12 cellular contexts compared by ENCODE assay signal in the genomic region with DNA sequence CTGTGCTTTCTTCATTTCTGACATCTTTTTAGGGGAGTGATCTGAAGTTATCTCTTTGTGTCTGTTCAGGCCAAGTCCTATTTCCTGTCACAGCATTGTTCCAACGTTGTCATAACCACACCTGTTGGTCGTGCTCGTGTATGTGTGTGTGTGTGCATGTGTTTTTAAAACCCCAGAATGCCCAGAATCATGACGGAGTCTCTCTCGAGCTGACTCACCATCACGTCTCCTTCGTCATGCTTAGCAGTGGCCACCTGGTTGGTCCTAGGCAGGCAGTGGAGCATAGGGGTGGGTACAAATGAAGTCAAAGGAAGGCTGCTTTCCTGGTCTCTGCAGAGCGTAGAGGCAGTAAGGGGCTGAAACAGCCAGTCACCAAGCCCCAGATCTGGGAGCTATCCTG.
DNase-seq lines count a peak whose midpoint lies in the region; ATAC-seq and TF ChIP-seq lines count a peak whose summit lies in the region.
"Had no signal": no experiment of that assay in that cellular context is flagged by ENCODE, and none has a peak within 500 bp of the region (broad histone marks: within the 10 kb centered on the region; RNA-seq: fewer than 3 reads in every experiment).

No MANE protein-coding gene starts in this region.

- no peak overlapping the region for H3K4me3 Mint-ChIP-seq in activated T-helper 17 cell treated with anti-CD3 and anti-CD28 coated beads, Interleukin-2, amount 50 U/mL, for 72 hours
- no peak overlapping the region for H3K4me3 Mint-ChIP-seq in mesothelial cell of epicardium
- H3K4me3 Mint-ChIP-seq: activated naive CD4-positive, alpha-beta T cell treated with anti-CD3 and anti-CD28 coated beads, Interleukin-2, amount 10 ng/mL, durations not matched to agents 7 days and 5 days had no signal

- no peaks in the 10 kb centered on the region for H3K36me3 Mint-ChIP-seq in activated T-helper 17 cell treated with anti-CD3 and anti-CD28 coated beads, Interleukin-2, amount 50 U/mL, for 72 hours (ENCODE audit: low read depth)
- H3K36me3 Mint-ChIP-seq in mesothelial cell of epicardium: peaks cover 19% of the 10 kb centered on the region
- H3K36me3 Mint-ChIP-seq: activated naive CD4-positive, alpha-beta T cell treated with anti-CD3 and anti-CD28 coated beads, Interleukin-2, amount 10 ng/mL, durations not matched to agents 7 days and 5 days had no signal

- H3K4me1 ChIP-seq in HEK293 (ENCODE audit: control insufficient read depth, insufficient read depth, low read length) (0 out of 2 replicates have a peak, but pooled peaks cover 4% of the 10 kb centered on the region), osteoblast (ENCODE audit: insufficient read depth, low read length) (peaks cover 14% of the 10 kb centered on the region), stomach (peaks cover 0 to 8% (median 0%) of the 10 kb centered on the region in 4 donors)
- H3K4me1 ChIP-seq: SJCRH30 had no signal

- H3K9me3 ChIP-seq in HEK293 (ENCODE audit: control insufficient read depth, insufficient read depth, low read depth, low read length) (no peaks in the 10 kb centered on the region), osteoblast (ENCODE audit: low read depth, low read length) (no peaks in the 10 kb centered on the region), stomach (no peaks in the 10 kb centered on the region)
- H3K9me3 ChIP-seq: BLaER1, SJCRH30 had no signal

- H3K4me1 Mint-ChIP-seq in activated T-helper 17 cell treated with anti-CD3 and anti-CD28 coated beads, Interleukin-2, amount 50 U/mL, for 72 hours: no peaks in the 10 kb centered on the region
- no peaks in the 10 kb centered on the region for H3K4me1 Mint-ChIP-seq in mesothelial cell of epicardium
- H3K4me1 Mint-ChIP-seq: activated naive CD4-positive, alpha-beta T cell treated with anti-CD3 and anti-CD28 coated beads, Interleukin-2, amount 10 ng/mL, durations not matched to agents 7 days and 5 days had no signal

- no peak for TF ChIP-seq EP300 in stomach (IDR thresholded peaks at IDR 0.05)

- TF ChIP-seq CTCF in HEK293 (tag by site-specific recombination; IDR thresholded peaks at IDR 0.05): no peak
- TF ChIP-seq CTCF in epithelial cell of esophagus (IDR thresholded peaks at IDR 0.05; ENCODE audit: insufficient read depth, low read depth, low read length, missing control alignments): no peak
- TF ChIP-seq CTCF in osteoblast (IDR thresholded peaks at IDR 0.05; ENCODE audit: extremely low read depth, low read depth, low read length): no peak
- no peak for TF ChIP-seq CTCF in stomach (IDR thresholded peaks at IDR 0.05)
- no peak for TF ChIP-seq CTCF in mesothelial cell of epicardium (IDR thresholded peaks at IDR 0.05; ENCODE audit: unreplicated experiment)

- CTCF ChIA-PET in HEK293 (lab: Yijun Ruan, JAX): interaction anchor here (0.6 to 8.7 kb wide), 49 partner anchors 11 to 414 kb away, joined by 3 to 203 read pairs (median 4); partner anchors contain the start of genes ABHD17C and CEMIP

- peaks cover 32% of the 10 kb centered on the region for H3K27me3 Mint-ChIP-seq in activated T-helper 17 cell treated with anti-CD3 and anti-CD28 coated beads, Interleukin-2, amount 50 U/mL, for 72 hours
- no peaks in the 10 kb centered on the region for H3K27me3 Mint-ChIP-seq in mesothelial cell of epicardium (ENCODE audit: low read depth)

- H3K4me3 ChIP-seq in HEK293 (ENCODE audit: low read depth, low read length) (no peak overlapping the region), epithelial cell of esophagus (ENCODE audit: low read length) (no peak overlapping the region), osteoblast (ENCODE audit: insufficient read depth, low read length) (no peak overlapping the region), stomach (no peak overlapping the region)
- H3K4me3 ChIP-seq: BLaER1, SJCRH30 had no signal

- H3K27ac Mint-ChIP-seq in activated T-helper 17 cell treated with anti-CD3 and anti-CD28 coated beads, Interleukin-2, amount 50 U/mL, for 72 hours: no peak overlapping the region
- no peak overlapping the region for H3K27ac Mint-ChIP-seq in mesothelial cell of epicardium
- H3K27ac Mint-ChIP-seq: activated naive CD4-positive, alpha-beta T cell treated with anti-CD3 and anti-CD28 coated beads, Interleukin-2, amount 10 ng/mL, durations not matched to agents 7 days and 5 days had no signal

- TF ChIP-seq POLR2A in stomach (IDR thresholded peaks at IDR 0.05): no peak

- H3K27me3 ChIP-seq in osteoblast (ENCODE audit: insufficient read depth, low read length): no peaks in the 10 kb centered on the region
- H3K27me3 ChIP-seq in stomach: no peaks in the 10 kb centered on the region
- H3K27me3 ChIP-seq: BLaER1, SJCRH30 had no signal

- no peaks in the 10 kb centered on the region for H3K9me3 Mint-ChIP-seq in activated T-helper 17 cell treated with anti-CD3 and anti-CD28 coated beads, Interleukin-2, amount 50 U/mL, for 72 hours
- H3K9me3 Mint-ChIP-seq in mesothelial cell of epicardium: no peaks in the 10 kb centered on the region
- H3K9me3 Mint-ChIP-seq: activated naive CD4-positive, alpha-beta T cell treated with anti-CD3 and anti-CD28 coated beads, Interleukin-2, amount 10 ng/mL, durations not matched to agents 7 days and 5 days had no signal

- ATAC-seq in activated T-helper 17 cell treated with anti-CD3 and anti-CD28 coated beads, Interleukin-2, amount 50 U/mL, for 72 hours (replicated peaks): peak; percentile 69
- ATAC-seq in GM19035 (IDR thresholded peaks at IDR 0.05; ENCODE audit: unreplicated experiment): no peak

- POLR2A ChIA-PET in HEK293 (lab: Yijun Ruan, JAX): interaction anchor here (1.0 to 1.1 kb wide), 2 partner anchors 209 to 211 kb away, joined by 3 read pairs; partner anchors contain the start of gene CEMIP

- H3K79me2 ChIP-seq in osteoblast (ENCODE audit: insufficient read depth, low read length): no peaks in the 10 kb centered on the region

- H3K36me3 ChIP-seq in HEK293 (ENCODE audit: control insufficient read depth in 2 of 2, insufficient read depth in 1 of 2, low read length in 2 of 2) (no peaks in the 10 kb centered on the region), osteoblast (ENCODE audit: insufficient read depth, low read length) (peaks cover 43% of the 10 kb centered on the region), stomach (peaks cover 0 to 21% (median 11%) of the 10 kb centered on the region in 4 donors)
- H3K36me3 ChIP-seq: SJCRH30 had no signal

- H3K27ac ChIP-seq in HEK293 (ENCODE audit: extremely low read depth, low read depth, low read length) (no peak overlapping the region), osteoblast (ENCODE audit: low read depth, low read length) (peak overlapping the region; percentile 73), stomach (no peak overlapping the region)
- H3K27ac ChIP-seq: BLaER1, SJCRH30 had no signal

- DNase-seq in epithelial cell of esophagus (ENCODE audit: low read depth) (peak; percentile 79), osteoblast (ENCODE audit: insufficient read length, low spot score, missing footprints) (peak; percentile 89), stomach (no peak), DMS 273 (lab: John Stamatoyannopoulos, UW; ENCODE audit: unreplicated experiment) (no peak), mesothelial cell of epicardium (ENCODE audit: low spot score in 2 of 2, unreplicated experiment in 2 of 2) (no peak)
- DNase-seq: stimulated activated naive CD4-positive, alpha-beta T cell treated with Interleukin-2 at 50 U/mL for 16 hours had no signal

- no peaks in the 10 kb centered on the region for H4K20me1 ChIP-seq in osteoblast (ENCODE audit: insufficient read depth, low read length)
- H4K20me1 ChIP-seq: BLaER1 had no signal

- intact Hi-C loops in stomach (cut with DNase I; ENCODE audit: low total_unique reads): loop anchor here (5.0 kb wide), 1 partner anchor 209 kb away; the partner anchor contains the start of gene CEMIP

- WGBS in stomach, 5 donors: 70 to 78% (median 77%) methylated on average over 8 of the region's 8 CpGs

- peak overlapping the region; percentile 25 for H2AFZ ChIP-seq in osteoblast (ENCODE audit: low read length)

- peak overlapping the region; percentile 51 for H3K4me2 ChIP-seq in osteoblast (ENCODE audit: insufficient read depth, low read length)
- H3K4me2 ChIP-seq: BLaER1 had no signal

TF ChIP-seq in HEK293, 187 proteins besides CTCF, POLR2A, EP300 and RAD21:
- TF ChIP-seq ZBTB1 (tag by site-specific recombination; IDR thresholded peaks at IDR 0.05): no peak
- TF ChIP-seq SCRT2 (tag by site-specific recombination; IDR thresholded peaks at IDR 0.05): peak; percentile 54; the same call in 1 of the 2 replicates

Comparison
In these comparisons a context has a peak if more than half of its experiments do, and no peak if none do; other contexts are left out.
1. DNase-seq: peak in epithelial cell of esophagus (single experiment) and osteoblast (single experiment); none in stomach (single experiment), DMS 273 (single experiment) and mesothelial cell of epicardium (0 of 2).